Comparison of ENCODE assay signal across 9 cellular contexts in the genomic region with DNA sequence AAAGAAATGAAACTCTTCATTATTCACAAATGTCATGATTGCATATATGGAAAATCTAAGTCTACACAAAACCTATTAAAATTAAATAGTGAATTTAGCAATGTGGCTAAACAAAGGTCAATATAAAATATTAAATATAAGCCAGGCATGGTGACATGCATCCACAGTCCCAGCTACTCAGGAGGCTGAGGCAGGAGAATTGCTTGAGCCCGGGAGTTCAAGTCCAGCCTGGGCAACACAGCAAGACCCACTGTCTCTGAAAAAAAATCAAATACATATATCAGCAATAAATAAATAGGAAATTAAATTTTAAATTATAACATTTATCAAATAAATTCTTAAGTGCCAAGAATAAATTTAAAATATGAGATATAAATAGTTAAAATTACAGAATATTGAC. TPM values are rescaled to one million over a fixed set of nuclear protein-coding genes. Genes with fewer than 3 reads are reported as not detected.
"Had no signal": no experiment of that assay in that cellular context is flagged by ENCODE, and none has a peak within 500 bp of the region (broad histone marks: within the 10 kb centered on the region; RNA-seq: fewer than 3 reads in every experiment).

No MANE protein-coding gene starts in this region.

- DNase-seq: H9, HCEC 1CT, HFFc6 had no signal

- H3K27ac ChIP-seq: KMS-11 had no signal

- H2AFZ ChIP-seq: GM23338 had no signal

- H3K9ac ChIP-seq: KMS-11 had no signal

- ATAC-seq: GM23338 had no signal

- FAIRE-seq: H1, H54, HTR-8/SVneo had no signal

- H3K4me2 ChIP-seq: GM23338, KMS-11 had no signal

- H3K4me3 ChIP-seq: GM23338 had no signal

RNA-seq across cellular contexts. Expression of a gene that starts 14.0 kb away (rescaled TPM):
- total RNA-seq: HT-29 had no signal
